ENCODE assay signal across 19 cellular contexts in genomic region chr4:122879001-122879400, GRCh38. TPM values are rescaled to one million over a fixed set of nuclear protein-coding genes. Genes with fewer than 3 reads are reported as not detected.
DNase-seq lines count a peak whose midpoint lies in the region; ATAC-seq, FAIRE-seq and TF ChIP-seq lines count a peak whose summit lies in the region.
"Had no signal": no experiment of that assay in that cellular context is flagged by ENCODE, and none has a peak within 500 bp of the region (broad histone marks: within the 10 kb centered on the region; RNA-seq: fewer than 3 reads in every experiment).

No MANE protein-coding gene starts in this region.

- H3K4me1 Mint-ChIP-seq in astrocyte (ENCODE audit: low read depth, unreplicated experiment) = peaks cover 26% of the 10 kb centered on the region
- H3K4me1 Mint-ChIP-seq: CD14-positive monocyte, T-cell had no signal

- TF ChIP-seq CTCF in astrocyte (IDR thresholded peaks at IDR 0.05; ENCODE audit: insufficient read depth, low read depth, low read length) = no peak

- H3K36me3 ChIP-seq in astrocyte (ENCODE audit: insufficient read depth, low read length) = peaks cover 6% of the 10 kb centered on the region

- ATAC-seq in HG02610 (IDR thresholded peaks at IDR 0.05; ENCODE audit: unreplicated experiment) (peak; percentile 57), HG03135 (IDR thresholded peaks at IDR 0.05; ENCODE audit: unreplicated experiment) (no peak), HG02973 (IDR thresholded peaks at IDR 0.05; ENCODE audit: unreplicated experiment) (no peak)
- ATAC-seq: HCT116, T-cell had no signal

- no peak overlapping the region for H3K27ac ChIP-seq in astrocyte (ENCODE audit: low read depth, low read length)
- H3K27ac ChIP-seq: HL-60 had no signal

- H3K4me3 Mint-ChIP-seq in astrocyte (ENCODE audit: unreplicated experiment) = no peak overlapping the region
- H3K4me3 Mint-ChIP-seq: CD14-positive monocyte, T-cell had no signal

- H3K27me3 ChIP-seq in astrocyte (ENCODE audit: insufficient read depth, low read length) = no peaks in the 10 kb centered on the region

- no peak overlapping the region for H3K4me2 ChIP-seq in astrocyte (ENCODE audit: low read length)

- H3K79me2 ChIP-seq in astrocyte (ENCODE audit: insufficient read depth, low read length) = peaks cover 16% of the 10 kb centered on the region

- no peak overlapping the region for H2AFZ ChIP-seq in astrocyte (ENCODE audit: low read depth, low read length)

- H3K9me3 ChIP-seq in astrocyte (ENCODE audit: insufficient read depth, low read depth, low read length) = no peaks in the 10 kb centered on the region

- H3K27ac Mint-ChIP-seq in astrocyte (ENCODE audit: unreplicated experiment) = peak overlapping the region; percentile 72
- H3K27ac Mint-ChIP-seq: T-cell had no signal

- H3K36me3 Mint-ChIP-seq in astrocyte (ENCODE audit: low read depth, unreplicated experiment) = peaks cover 22% of the 10 kb centered on the region
- H3K36me3 Mint-ChIP-seq: CD14-positive monocyte had no signal

- H3K4me1 ChIP-seq in astrocyte (ENCODE audit: insufficient read depth, low read length) = peaks cover 17% of the 10 kb centered on the region

- no peak for FAIRE-seq in astrocyte (lab: Jason Lieb, UNC)
- FAIRE-seq: HTR-8/SVneo had no signal

- peaks cover 6% of the 10 kb centered on the region for H3K9me3 Mint-ChIP-seq in astrocyte (ENCODE audit: unreplicated experiment)

- no peaks in the 10 kb centered on the region for H4K20me1 ChIP-seq in astrocyte (ENCODE audit: insufficient read depth, low read length)

- H3K27me3 Mint-ChIP-seq in astrocyte (ENCODE audit: low read depth, unreplicated experiment) = no peaks in the 10 kb centered on the region

- H3K4me3 ChIP-seq in astrocyte (ENCODE audit: insufficient read depth, low read depth, low read length) = no peak overlapping the region

- DNase-seq in EH (ENCODE audit: low read depth) (peak; percentile 70), astrocyte (ENCODE audit: low read depth) (no peak), renal cortical epithelial cell (ENCODE audit: low read depth) (peak; percentile 30), T1000 (lab: John Stamatoyannopoulos, UW) (no peak)
- DNase-seq: AML-193, DMS 273 treated with DMSO at 0.1 percent for 48 hours, NCI-H1436, NCI-H2029, NCI-H2171, NCI-H446, NCI-H69, T-cell had no signal

- no peak overlapping the region for H3K9ac ChIP-seq in astrocyte (ENCODE audit: low read length)

RNA-seq across cellular contexts. Expression of gene NUDT6, which starts 43.4 kb away (rescaled TPM):
- total RNA-seq in astrocyte (4.0 TPM in 2 replicates), renal cortical epithelial cell (9.6 and 10.0 TPM in 2 replicates)

RNA-seq across cellular contexts. Expression of gene FGF2, which starts 52.4 kb away (rescaled TPM):
- 30.5 and 38.4 TPM in 2 replicates for total RNA-seq in astrocyte
- total RNA-seq in renal cortical epithelial cell = 49.1 and 86.3 TPM in 2 replicates

Comparison
In these comparisons a context has a peak if more than half of its experiments do, and no peak if none do; other contexts are left out.
1. DNase-seq: peak in EH (single experiment) and renal cortical epithelial cell (single experiment); none in astrocyte (single experiment) and T1000 (single experiment).